ENCODE assay signal across 5 cellular contexts in genomic region chr17:12067425-12067824, GRCh38.
"Had no signal": no experiment of that assay in that cellular context is flagged by ENCODE, and none has a peak within 500 bp of the region (broad histone marks: within the 10 kb centered on the region; RNA-seq: fewer than 3 reads in every experiment).

No MANE protein-coding gene starts in this region.

- ATAC-seq: GM23338, HCT116, K562 had no signal

- H3K9me3 Mint-ChIP-seq: GM23338, H9 had no signal

- H3K4me3 Mint-ChIP-seq: GM23338, H9 had no signal

- H3K4me2 ChIP-seq: GM23338 had no signal

- H3K4me3 ChIP-seq: GM23338, K562 had no signal

- H3K27ac Mint-ChIP-seq: GM23338, H9 had no signal

- H2AFZ ChIP-seq: GM23338 had no signal

- DNase-seq: H9, IMR-90 had no signal

- H3K4me1 Mint-ChIP-seq: GM23338 had no signal
